ENCODE assay signal across 1 cellular context in genomic region chr1:36349241-36349671, GRCh38.
TF ChIP-seq lines count a peak whose summit lies in the region.

No MANE protein-coding gene starts in this region.

TF ChIP-seq in GM12878, 131 proteins besides CTCF, POLR2A, EP300 and RAD21 (continued from another document):
- TF ChIP-seq ZBTB11 (CRISPR knock-in tag; IDR thresholded peaks at IDR 0.05) (no peak), FOXM1 (IDR thresholded peaks at IDR 0.05; ENCODE audit: low read depth, low read length) (no peak), TCF7 (IDR thresholded peaks at IDR 0.05; ENCODE audit: borderline replicate concordance) (no peak), STAT3 (IDR thresholded peaks at IDR 0.05; ENCODE audit: low read depth, low read length) (no peak), MTA3 (IDR thresholded peaks at IDR 0.05; ENCODE audit: borderline replicate concordance, low read length) (peak; percentile 58; the same call in 1 of the 2 replicates), RELB (IDR thresholded peaks at IDR 0.05; ENCODE audit: low read depth) (peak; percentile 71; the same call in 1 of the 2 replicates), GATAD2B (conservative IDR thresholded peaks at IDR 0.05; ENCODE audit: low read depth) (peak; percentile 26; the same call in 1 of the 2 replicates), SPI1 (IDR thresholded peaks at IDR 0.05; ENCODE audit: borderline replicate concordance, insufficient read depth, low read depth, low read length) (peak; percentile 88), HDGF (IDR thresholded peaks at IDR 0.05) (peak; percentile 48), ZNF687 (IDR thresholded peaks at IDR 0.05) (peak; percentile 84), FOS (IDR thresholded peaks at IDR 0.05; ENCODE audit: borderline replicate concordance, extremely low read depth, insufficient read length) (no peak), RCOR1 (conservative IDR thresholded peaks at IDR 0.05; ENCODE audit: low read depth, low read length) (no peak), SREBF2 (IDR thresholded peaks at IDR 0.05; ENCODE audit: low read length) (no peak), IRF3 (IDR thresholded peaks at IDR 0.05) (no peak), TBL1XR1 (IDR thresholded peaks at IDR 0.05; ENCODE audit: low read depth, low read length) (0 out of 2 replicates have a peak, but pooled peaks have one; percentile 60), NBN (IDR thresholded peaks at IDR 0.05) (peak; percentile 53; the same call in 1 of the 2 replicates), ESRRA (IDR thresholded peaks at IDR 0.05; ENCODE audit: low read length) (peak; percentile 98; the same call in 1 of the 2 replicates), MLLT1 (IDR thresholded peaks at IDR 0.05) (no peak), IRF5 (IDR thresholded peaks at IDR 0.05; ENCODE audit: borderline replicate concordance) (no peak)
